8 cellular contexts compared by ENCODE assay signal in the genomic region with DNA sequence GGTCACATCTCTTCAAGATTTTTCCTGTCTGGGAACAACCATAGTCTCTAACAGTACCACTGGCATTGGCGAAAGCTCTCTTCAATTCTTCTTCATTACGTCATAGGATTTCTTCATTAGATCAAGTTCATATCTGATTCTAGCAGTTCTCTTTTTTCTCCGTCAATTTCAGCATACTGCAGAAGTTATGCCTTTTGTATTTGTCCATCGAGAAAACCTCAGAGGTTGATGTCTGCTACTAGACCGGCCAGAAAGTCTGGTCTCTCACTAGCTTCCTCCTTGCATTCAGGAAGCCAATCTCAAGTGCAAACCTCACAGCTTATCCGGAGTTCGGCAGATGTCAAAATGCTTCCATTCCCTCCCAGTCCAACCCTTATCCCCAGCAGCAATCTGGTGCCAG. TPM values are rescaled to one million over a fixed set of nuclear protein-coding genes. Genes with fewer than 3 reads are reported as not detected.
DNase-seq lines count a peak whose midpoint lies in the region; ATAC-seq and TF ChIP-seq lines count a peak whose summit lies in the region.

No MANE protein-coding gene starts in this region.

- H3K27ac ChIP-seq in hepatocyte (no peak overlapping the region), brain microvascular endothelial cell (no peak overlapping the region)

- H4K20me1 ChIP-seq in hepatocyte (ENCODE audit: insufficient read depth, poor library complexity, severe bottlenecking): no peaks in the 10 kb centered on the region

- DNase-seq in D341Med (ENCODE audit: low spot score) (peak; percentile 62), Kasumi-1 (lab: John Stamatoyannopoulos, UW) (peak; percentile 88 to 89), hepatocyte (ENCODE audit: low spot score) (no peak), brain microvascular endothelial cell (no peak)

- H3K79me2 ChIP-seq in hepatocyte: no peaks in the 10 kb centered on the region

- TF ChIP-seq CTCF in hepatocyte (IDR thresholded peaks at IDR 0.05; ENCODE audit: poor library complexity) (no peak), brain microvascular endothelial cell (IDR thresholded peaks at IDR 0.05; ENCODE audit: low read depth, low read length, missing control alignments) (no peak)

- peak overlapping the region; percentile 16 for H3K4me2 ChIP-seq in hepatocyte

- no peaks in the 10 kb centered on the region for H3K9me2 ChIP-seq in hepatocyte (replicated peaks; ENCODE audit: insufficient read depth)

- no peak overlapping the region for H3K4me3 ChIP-seq in hepatocyte
- no peak overlapping the region for H3K4me3 ChIP-seq in brain microvascular endothelial cell (ENCODE audit: low read depth, low read length)

- in situ Hi-C loops in brain microvascular endothelial cell (cut with HindIII; ENCODE audit: low pct_ligation_motif_present, low sequenced_read_pairs): no loop called here

- WGBS in hepatocyte (ENCODE audit: low lambda C conversion rate, missing lambda C conversion rate): 76% methylated on average over 7 of the region's 7 CpGs

- H3K9me3 ChIP-seq in hepatocyte (ENCODE audit: low read depth): no peaks in the 10 kb centered on the region

- ATAC-seq in GM21447 (IDR thresholded peaks at IDR 0.05; ENCODE audit: unreplicated experiment) (peak; percentile 72), GM19324 (IDR thresholded peaks at IDR 0.05; ENCODE audit: low FRiP score, unreplicated experiment) (no peak), HG03520 (IDR thresholded peaks at IDR 0.05; ENCODE audit: unreplicated experiment) (no peak), GM21526 (IDR thresholded peaks at IDR 0.05; ENCODE audit: low FRiP score, unreplicated experiment) (no peak)

- H3K4me1 ChIP-seq in hepatocyte (ENCODE audit: insufficient read depth): peaks cover 9% of the 10 kb centered on the region

- no peak overlapping the region for H2AFZ ChIP-seq in hepatocyte

- H3K27me3 ChIP-seq in hepatocyte (no peaks in the 10 kb centered on the region), brain microvascular endothelial cell (replicated peaks) (no peaks in the 10 kb centered on the region)

- H3K36me3 ChIP-seq in hepatocyte (replicated peaks; ENCODE audit: insufficient read depth, low read depth) (no peaks in the 10 kb centered on the region), brain microvascular endothelial cell (replicated peaks) (no peaks in the 10 kb centered on the region)

RNA-seq across cellular contexts. Expression of a gene that starts 56.6 kb away (rescaled TPM):
- 0.20 TPM in 1 of 2 replicates, not detected in the other for total RNA-seq in hepatocyte
- 0.23 TPM in 1 of 2 replicates, not detected in the other for polyA plus RNA-seq in hepatocyte

Comparison
In these comparisons a context has a peak if more than half of its experiments do, and no peak if none do; other contexts are left out.
1. DNase-seq: peak in D341Med (single experiment) and Kasumi-1 (2 of 2); none in hepatocyte (single experiment) and brain microvascular endothelial cell (single experiment).